Comparison of ENCODE assay signal across 13 cellular contexts in genomic region chr12:20105938-20106337, GRCh38.
"Had no signal": no experiment of that assay in that cellular context is flagged by ENCODE, and none has a peak within 500 bp of the region (broad histone marks: within the 10 kb centered on the region; RNA-seq: fewer than 3 reads in every experiment).

No MANE protein-coding gene starts in this region.

- H3K4me3 ChIP-seq: ascending aorta, gastrocnemius medialis, heart right ventricle, ovary, right lobe of liver had no signal

- DNase-seq: activated CD4-positive, alpha-beta T cell treated with anti-CD3 and anti-CD28 coated beads, Interleukin-2, amount 10 ng/mL, durations not matched to agents 7 days and 5 days; activated CD4-positive, CD25-positive, alpha-beta regulatory T cell; activated naive CD4-positive, alpha-beta T cell; activated T-cell treated with anti-CD3 and anti-CD28 coated beads for 4 hours; erythroblast; gastrocnemius medialis; heart right ventricle; left colon; naive B cell; ovary; right lobe of liver; stimulated activated naive CD8-positive, alpha-beta T cell treated with anti-CD3 and anti-CD28 coated beads, Interleukin-15, Interleukin-2, amounts not matched to agents 100 U/mL and 50 U/mL, for 24 hours had no signal

- ATAC-seq: gastrocnemius medialis; heart right ventricle; left colon; right lobe of liver; stimulated activated naive CD8-positive, alpha-beta T cell treated with anti-CD3 and anti-CD28 coated beads, Interleukin-15, Interleukin-2, amounts not matched to agents 100 U/mL and 50 U/mL, for 24 hours had no signal
